Comparison of ENCODE assay signal across 10 cellular contexts in the genomic region with DNA sequence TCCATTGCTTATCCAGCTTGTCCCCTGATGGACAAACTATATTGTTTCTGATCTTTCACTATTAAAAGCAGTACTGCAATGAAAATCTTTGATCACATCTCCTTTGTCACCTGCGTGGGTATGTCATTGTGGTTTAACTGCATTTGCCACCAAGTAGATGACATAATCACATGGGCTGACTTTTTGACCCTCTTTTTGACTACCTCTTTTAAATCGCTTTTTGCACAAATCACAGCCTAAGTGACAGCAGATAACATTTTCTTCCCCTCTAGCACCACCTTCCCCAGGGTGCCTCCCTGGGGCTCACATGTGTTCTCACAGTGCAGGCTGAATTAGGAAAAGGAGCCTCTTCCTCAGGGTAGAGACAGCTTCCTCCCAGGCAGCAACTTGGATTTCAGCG. TPM values are rescaled to one million over a fixed set of nuclear protein-coding genes. Genes with fewer than 3 reads are reported as not detected.
DNase-seq lines count a peak whose midpoint lies in the region; ATAC-seq, FAIRE-seq and TF ChIP-seq lines count a peak whose summit lies in the region.
"Had no signal": no experiment of that assay in that cellular context is flagged by ENCODE, and none has a peak within 500 bp of the region (broad histone marks: within the 10 kb centered on the region; RNA-seq: fewer than 3 reads in every experiment).

No MANE protein-coding gene starts in this region.

- peaks cover 3% of the 10 kb centered on the region for H3K9me3 Mint-ChIP-seq in progenitor cell of endocrine pancreas (ENCODE audit: low read depth)

- H3K79me2 ChIP-seq in SK-N-SH (ENCODE audit: insufficient read depth): no peaks in the 10 kb centered on the region
- H3K79me2 ChIP-seq in H1 (ENCODE audit: control insufficient read depth in 1 of 2, insufficient read depth in 2 of 2, low read length in 2 of 2): no peaks in the 10 kb centered on the region

- WGBS in SK-N-SH (ENCODE audit: low lambda C conversion rate): 78% methylated on average over 3 of the region's 3 CpGs
- 81% methylated on average over 3 of the region's 3 CpGs; no CpG with 5 or more reads in 1 of the 2 experiments for WGBS in H1 (ENCODE audit: extremely low coverage in 1 of 2, insufficient coverage in 1 of 2, insufficient read length in 1 of 2, insufficient replicate concordance in 2 of 2, low coverage in 1 of 2, low lambda C conversion rate in 2 of 2, missing lambda C conversion rate in 1 of 2), 2 experiments

- no peak for TF ChIP-seq CTCF in SK-N-SH (IDR thresholded peaks at IDR 0.05)
- TF ChIP-seq CTCF in H1 (IDR thresholded peaks at IDR 0.05; ENCODE audit: control extremely low read depth in 1 of 3, insufficient read depth in 1 of 3, low read depth in 1 of 3, low read length in 3 of 3): no peak
- no peak for TF ChIP-seq CTCF in progenitor cell of endocrine pancreas (IDR thresholded peaks at IDR 0.05; ENCODE audit: unreplicated experiment)

- H3K36me3 Mint-ChIP-seq in progenitor cell of endocrine pancreas (ENCODE audit: insufficient read depth): peaks cover 14% of the 10 kb centered on the region

- H3K36me3 ChIP-seq in SK-N-SH (replicated peaks in 1 of 2; ENCODE audit: control insufficient read depth in 1 of 2, insufficient read depth in 2 of 2, low read length in 1 of 2) (no peaks in the 10 kb centered on the region), H1 (ENCODE audit: control insufficient read depth in 2 of 4, insufficient read depth in 4 of 4, low read length in 3 of 4) (no peaks in the 10 kb centered on the region)

- H3K27ac ChIP-seq in SK-N-SH (ENCODE audit: low read depth in 2 of 2, low read length in 1 of 2) (peak overlapping the region in 1 of 2 experiments; percentile 100; a peak in 2 of 4 replicates), H1 (ENCODE audit: low read depth, low read length) (no peak overlapping the region)

- DNase-seq in SK-N-SH (peak; percentile 46), NCI-H69 (lab: John Stamatoyannopoulos, UW) (peak; percentile 59), H1 (ENCODE audit: low read depth in 1 of 2, low spot score in 2 of 2) (no peak), progenitor cell of endocrine pancreas (ENCODE audit: low spot score, unreplicated experiment) (no peak), left lobe of liver (ENCODE audit: low spot score) (no peak)
- no peak for DNase-seq in activated naive CD4-positive, alpha-beta T cell (lab: John Stamatoyannopoulos, UW)
- DNase-seq: T-helper 2 cell had no signal

- no peak overlapping the region for H4K91ac ChIP-seq in H1 (replicated peaks; ENCODE audit: insufficient read length, low read length)

- no peak for TF ChIP-seq POLR2A in H1 (IDR thresholded peaks at IDR 0.05; ENCODE audit: control extremely low read depth in 1 of 2, low read depth in 2 of 2, low read length in 2 of 2)

- H3K4me3 ChIP-seq in SK-N-SH (ENCODE audit: low read depth in 2 of 2, low read length in 1 of 2) (peak overlapping the region; percentile 66 to 68; a peak in 3 of 4 replicates), H1 (ENCODE audit: extremely low read depth in 1 of 4, insufficient read depth in 2 of 4, low read depth in 3 of 4, low read length in 4 of 4) (peak overlapping the region in 2 of 4 experiments; percentile 18 to 69; a peak in 3 of 8 replicates)

- H2AK5ac ChIP-seq in H1 (ENCODE audit: low read depth, low read length): no peak overlapping the region

- no peaks in the 10 kb centered on the region for H3K79me1 ChIP-seq in H1 (ENCODE audit: low read depth, low read length)

- peaks cover 20 to 46% of the 10 kb centered on the region in 2 experiments for H3K4me1 ChIP-seq in SK-N-SH (ENCODE audit: control insufficient read depth in 1 of 2, insufficient read depth in 2 of 2, low read depth in 1 of 2, low read length in 1 of 2)
- peaks cover 4 to 23% (median 13%) of the 10 kb centered on the region in 4 experiments; a peak in 6 of 7 replicates for H3K4me1 ChIP-seq in H1 (replicated peaks in 1 of 4; ENCODE audit: control insufficient read depth in 3 of 4, insufficient read depth in 4 of 4, low read length in 3 of 4)

- no peak overlapping the region for H4K5ac ChIP-seq in H1 (ENCODE audit: insufficient read length, low read depth, low read length)

- no peak overlapping the region for H2BK120ac ChIP-seq in H1 (replicated peaks; ENCODE audit: low read depth, low read length)

- H4K20me1 ChIP-seq in SK-N-SH (ENCODE audit: insufficient read depth) (no peaks in the 10 kb centered on the region), H1 (replicated peaks in 1 of 2; ENCODE audit: control insufficient read depth in 1 of 2, insufficient read depth in 2 of 2, low read length in 2 of 2) (no peaks in the 10 kb centered on the region)

- no peak overlapping the region for H3K23ac ChIP-seq in H1 (ENCODE audit: insufficient read length)

- H2AFZ ChIP-seq in SK-N-SH (ENCODE audit: low read depth) (peak overlapping the region; percentile 92; the same call in 1 of the 2 replicates), H1 (ENCODE audit: low read length) (no peak overlapping the region)

- no peak for TF ChIP-seq RAD21 in SK-N-SH (IDR thresholded peaks at IDR 0.05; ENCODE audit: low read length)
- TF ChIP-seq RAD21 in H1 (IDR thresholded peaks at IDR 0.05 in 1 of 2, conservative IDR thresholded peaks at IDR 0.05 in 1 of 2; ENCODE audit: low read depth in 2 of 2, low read length in 2 of 2): no peak

- H3K9ac ChIP-seq in SK-N-SH (no peak overlapping the region), H1 (replicated peaks in 1 of 4; ENCODE audit: extremely low read depth in 1 of 4, low read depth in 3 of 4, low read length in 3 of 4) (no peak overlapping the region)

- POLR2A ChIA-PET in SK-N-SH (lab: Yijun Ruan, JAX) (interaction anchor here (0.9 to 1.7 kb wide), 5 partner anchors 9 to 172 kb away, joined by 3 to 4 read pairs (median 3); a partner anchor contains a TSS), H1 (lab: Charles Lee; ENCODE audit: partially characterized antibody) (interaction anchor here (0.9 to 1.7 kb wide), 3 partner anchors 9 to 18 kb away, joined by 4 to 6 read pairs (median 5); no protein-coding TSS in a partner anchor)

- H3K27me3 Mint-ChIP-seq in progenitor cell of endocrine pancreas: no peaks in the 10 kb centered on the region

- no peak overlapping the region for H2BK5ac ChIP-seq in H1 (ENCODE audit: low read depth, low read length)

- H3K14ac ChIP-seq in H1 (ENCODE audit: insufficient read length): no peak overlapping the region

- H3K18ac ChIP-seq in H1 (ENCODE audit: extremely low read depth, low read length): no peak overlapping the region

- H3F3A ChIP-seq in SK-N-SH (replicated peaks; ENCODE audit: insufficient read depth): no peaks in the 10 kb centered on the region

- no peak overlapping the region for H3K56ac ChIP-seq in H1 (replicated peaks; ENCODE audit: insufficient read length, low read depth, low read length)

- no peaks in the 10 kb centered on the region for H3K9me3 ChIP-seq in SK-N-SH
- H3K9me3 ChIP-seq in H1 (ENCODE audit: insufficient read depth in 2 of 2, low read depth in 1 of 2, low read length in 1 of 2): no peaks in the 10 kb centered on the region

- H3K9me2 ChIP-seq in SK-N-SH: no peaks in the 10 kb centered on the region

- no peaks in the 10 kb centered on the region for H3K27me3 ChIP-seq in SK-N-SH (ENCODE audit: insufficient read depth)
- peaks cover 0 to 24% (median 19%) of the 10 kb centered on the region in 4 experiments; a peak in 4 of 7 replicates for H3K27me3 ChIP-seq in H1 (replicated peaks in 1 of 4; ENCODE audit: control insufficient read depth in 3 of 4, extremely low read depth in 1 of 4, insufficient read depth in 3 of 4, low read length in 3 of 4)

- no peak for TF ChIP-seq EP300 in SK-N-SH (IDR thresholded peaks at IDR 0.05; ENCODE audit: borderline replicate concordance in 1 of 2, low read depth in 1 of 2, low read length in 1 of 2)
- TF ChIP-seq EP300 in H1 (IDR thresholded peaks at IDR 0.05; ENCODE audit: borderline replicate concordance in 1 of 2, low read depth in 2 of 2, low read length in 2 of 2): no peak

- H2BK15ac ChIP-seq in H1 (ENCODE audit: low read length): no peak overlapping the region

- no peak overlapping the region for H2BK20ac ChIP-seq in H1 (ENCODE audit: low read length)

- FAIRE-seq in H1 (lab: Jason Lieb, UNC): no peak

- H3K4me1 Mint-ChIP-seq in progenitor cell of endocrine pancreas (ENCODE audit: low read depth): peaks cover 54% of the 10 kb centered on the region

- H4K8ac ChIP-seq in H1 (ENCODE audit: extremely low read depth, insufficient read depth, low read length): no peak overlapping the region

- no peak overlapping the region for H2BK12ac ChIP-seq in H1 (ENCODE audit: low read depth, low read length)

- H3K4me3 Mint-ChIP-seq in progenitor cell of endocrine pancreas (ENCODE audit: low read depth): peak overlapping the region; percentile 95

- ATAC-seq in SK-N-SH treated with all-trans-retinoic acid at 6 μM for 48 hours: no peak
- ATAC-seq in GM21367 (IDR thresholded peaks at IDR 0.05; ENCODE audit: unreplicated experiment): no peak
- ATAC-seq in left lobe of liver: no peak

- H3K27ac Mint-ChIP-seq in progenitor cell of endocrine pancreas: peak overlapping the region; percentile 95

- no peak overlapping the region for H3K4ac ChIP-seq in H1 (replicated peaks; ENCODE audit: insufficient read length, low read depth, low read length)

- peaks cover 7% of the 10 kb centered on the region; the same call in 1 of the 2 replicates for H3K23me2 ChIP-seq in H1 (ENCODE audit: low read depth, low read length)

- peak overlapping the region; percentile 83 for H3K4me2 ChIP-seq in SK-N-SH
- peak overlapping the region; percentile 95 to 96 for H3K4me2 ChIP-seq in H1 (ENCODE audit: insufficient read depth in 1 of 2, low read depth in 2 of 2, low read length in 2 of 2)

- CTCF ChIA-PET in SK-N-SH (lab: Yijun Ruan, JAX): interaction anchor here (0.8 to 4.4 kb wide), 7 partner anchors 9 to 113 kb away, joined by 3 to 24 read pairs (median 5); no protein-coding TSS in a partner anchor
- CTCF ChIA-PET in H1 (lab: Charles Lee; ENCODE audit: partially characterized antibody): interaction anchor here (0.7 to 2.5 kb wide), 8 partner anchors 9 to 112 kb away, joined by 3 to 8 read pairs (median 4); no protein-coding TSS in a partner anchor

TF ChIP-seq in SK-N-SH treated with all-trans-retinoic acid at 6 μM for 48 hours, 23 proteins besides CTCF, POLR2A, EP300 and RAD21 (continues in another document):
- TF ChIP-seq RARB (CRISPR knock-in tag; IDR thresholded peaks at IDR 0.05): no peak

RNA-seq across cellular contexts. Expression of a gene that starts 1.1 kb away (rescaled TPM):
- polyA plus RNA-seq in SK-N-SH (2012; rRNA removed): 29.9 and 44.8 TPM in 2 replicates
- polyA plus RNA-seq in SK-N-SH (2012; cell fraction: cytosol; rRNA removed): 64.7 and 87.6 TPM in 2 replicates
- 10.8 and 15.5 TPM in 2 replicates for polyA plus RNA-seq in SK-N-SH (2012; cell fraction: nucleus; rRNA removed)
- 47.8 and 56.6 TPM in 2 replicates for total RNA-seq in H1 (2021; fragmentation: NEBNext Ultra II Directional; extraction: Animal tissue kit (Norgen Biotek cat#: 25700))
- 54.5 and 79.4 TPM in 2 replicates for polyA plus RNA-seq in H1 (2011; rRNA removed)
- polyA plus RNA-seq in H1 (2011; cell fraction: cytosol; rRNA removed): 84.5 TPM
- polyA plus RNA-seq in H1 (2011; cell fraction: nucleus; rRNA removed): 34.5 TPM
- 57.6 to 87.8 TPM (median 79.2 TPM) in 4 replicates for polyA plus RNA-seq in H1 (2012, experiment 1 of 2)
- 41.5 TPM for polyA plus RNA-seq in H1 (2012, experiment 2 of 2)
- polyA plus RNA-seq in H1 (2013, experiment 1 of 2): 44.4 TPM
- 47.2 TPM for polyA plus RNA-seq in H1 (2013, experiment 2 of 2)
- polyA minus RNA-seq in H1 (2011; rRNA and poly(A)+ RNA removed): 24.6 and 35.3 TPM in 2 replicates
- polyA minus RNA-seq in H1 (2011; cell fraction: cytosol; rRNA and poly(A)+ RNA removed): 8.4 TPM
- polyA minus RNA-seq in H1 (2011; cell fraction: nucleus; rRNA and poly(A)+ RNA removed): 14.8 TPM
- 617 and 649 TPM in 2 replicates for total RNA-seq in progenitor cell of endocrine pancreas
- 29.8 TPM for total RNA-seq in left lobe of liver
- total RNA-seq: LHCN-M2 had no signal

Comparison
In these comparisons a context has a peak if more than half of its experiments do, and no peak if none do; other contexts are left out.
1. DNase-seq: peak in SK-N-SH (single experiment) and NCI-H69 (single experiment); none in H1 (0 of 2), progenitor cell of endocrine pancreas (single experiment), activated naive CD4-positive, alpha-beta T cell (0 of 4) and left lobe of liver (single experiment).
2. RNA of a gene that starts 1.1 kb away (total RNA-seq): 617 to 649 TPM in progenitor cell of endocrine pancreas; 47.8 to 56.6 TPM in H1 and 29.8 TPM in left lobe of liver (single experiment); every median in the first group is over 10 times any median in the second.